ENCODE assay signal across 7 cellular contexts in the genomic region with DNA sequence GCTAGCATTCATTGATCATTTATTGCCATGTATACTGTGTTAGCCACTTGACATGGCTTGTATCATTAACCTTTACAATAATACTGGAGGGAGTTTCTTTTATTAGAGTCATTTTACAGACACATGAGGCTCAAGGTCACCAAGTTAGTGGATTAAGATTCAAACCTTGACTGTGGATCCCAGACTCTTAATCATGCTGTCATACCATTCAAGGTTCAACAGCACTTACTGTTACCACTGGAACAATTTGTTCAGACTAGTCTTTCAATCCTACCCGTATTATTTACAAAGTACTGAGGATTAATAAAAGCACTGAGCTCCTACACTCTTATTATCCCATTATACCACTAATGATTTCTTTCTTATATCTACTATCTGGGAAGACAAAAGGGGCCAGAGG. TPM values are rescaled to one million over a fixed set of nuclear protein-coding genes. Genes with fewer than 3 reads are reported as not detected.
DNase-seq lines count a peak whose midpoint lies in the region; ATAC-seq lines count a peak whose summit lies in the region.

No MANE protein-coding gene starts in this region.

- WGBS in HUES64, result 88% methylated on average over 1 of the region's 1 CpG

- ATAC-seq in GM21529 (IDR thresholded peaks at IDR 0.05; ENCODE audit: unreplicated experiment), result no peak

- H3K36me3 Mint-ChIP-seq in activated T-helper 1 cell treated with anti-CD3 and anti-CD28 coated beads, Interleukin-12 subunit alpha, Interleukin-12 subunit beta, Interleukin-2, Interleukin-4 antibody, amounts not matched to agents 30 ng/mL and 10 ng/mL and 1 ng/mL, durations not matched to agents 14 hours and 24 hours and 36 hours (ENCODE audit: low read depth), result peaks cover 37% of the 10 kb centered on the region

- H3K4me1 ChIP-seq in HUES64 (ENCODE audit: insufficient read depth, low read length) (peaks cover 11% of the 10 kb centered on the region), iPS-20b (ENCODE audit: insufficient read depth, low read length) (peaks cover 3% of the 10 kb centered on the region; the same call in 1 of the 2 replicates), subcutaneous abdominal adipose tissue (ENCODE audit: control insufficient read depth in 5 of 5, insufficient read depth in 5 of 5, low read length in 5 of 5) (peaks cover 0 to 23% (median 19%) of the 10 kb centered on the region in 5 donors)

- H3K9me3 ChIP-seq in HUES64 (ENCODE audit: insufficient read depth, low read depth, low read length), result no peaks in the 10 kb centered on the region
- H3K9me3 ChIP-seq in iPS-20b (ENCODE audit: insufficient read depth, low read depth, low read length), result no peaks in the 10 kb centered on the region
- H3K9me3 ChIP-seq in subcutaneous abdominal adipose tissue (ENCODE audit: control insufficient read depth in 5 of 5, low read length in 5 of 5), result no peaks in the 10 kb centered on the region

- peak overlapping the region; percentile 84 for H3K4me3 ChIP-seq in HUES64 (ENCODE audit: low read length)
- peak overlapping the region; percentile 98 for H3K4me3 ChIP-seq in iPS-20b (ENCODE audit: low read length)
- peak overlapping the region; percentile 64 to 87 (median 84) for H3K4me3 ChIP-seq in subcutaneous abdominal adipose tissue (ENCODE audit: low read depth in 1 of 5, low read length in 5 of 5)

- H3K9ac ChIP-seq in HUES64 (ENCODE audit: low read depth, low read length) (peak overlapping the region; percentile 71; the same call in 1 of the 2 replicates), iPS-20b (ENCODE audit: low read depth, low read length) (peak overlapping the region; percentile 91; the same call in 1 of the 2 replicates), subcutaneous abdominal adipose tissue (ENCODE audit: low read length in 5 of 5) (peak overlapping the region in 4 of 5 donors; percentile 59 to 89 (median 68))

- H3K36me3 ChIP-seq in HUES64 (ENCODE audit: insufficient read depth, low read length), result peaks cover 42% of the 10 kb centered on the region
- peaks cover 41% of the 10 kb centered on the region for H3K36me3 ChIP-seq in iPS-20b (ENCODE audit: insufficient read depth, low read depth, low read length)
- peaks cover 22 to 32% (median 31%) of the 10 kb centered on the region in 5 donors for H3K36me3 ChIP-seq in subcutaneous abdominal adipose tissue (ENCODE audit: control insufficient read depth in 5 of 5, insufficient read depth in 5 of 5, low read length in 5 of 5)

- intact Hi-C loops in activated T-helper 1 cell treated with anti-CD3 and anti-CD28 coated beads, Interleukin-12 subunit alpha, Interleukin-12 subunit beta, Interleukin-2, Interleukin-4 antibody, amounts not matched to agents 30 ng/mL and 10 ng/mL and 1 ng/mL, durations not matched to agents 14 hours and 24 hours and 36 hours (cut with micrococcal nuclease), result loop anchor here (2.0 kb wide), 4 partner anchors 47 to 1871 kb away; no protein-coding TSS in a partner anchor

- peak overlapping the region; percentile 91 for H3K4me3 Mint-ChIP-seq in activated T-helper 1 cell treated with anti-CD3 and anti-CD28 coated beads, Interleukin-12 subunit alpha, Interleukin-12 subunit beta, Interleukin-2, Interleukin-4 antibody, amounts not matched to agents 30 ng/mL and 10 ng/mL and 1 ng/mL, durations not matched to agents 14 hours and 24 hours and 36 hours

- DNase-seq in activated T-helper 1 cell treated with anti-CD3 and anti-CD28 coated beads, Interleukin-12 subunit alpha, Interleukin-12 subunit beta, Interleukin-2, Interleukin-4 antibody, amounts not matched to agents 30 ng/mL and 10 ng/mL and 1 ng/mL, durations not matched to agents 14 hours and 24 hours and 36 hours (ENCODE audit: low spot score), result no peak
- DNase-seq in activated effector memory CD4-positive, alpha-beta T cell treated with Interleukin-2 at 50 U/mL for 16 hours, result no peak
- no peak for DNase-seq in NCI-H446 (lab: John Stamatoyannopoulos, UW)

- peak overlapping the region; percentile 96 for H3K27ac Mint-ChIP-seq in activated T-helper 1 cell treated with anti-CD3 and anti-CD28 coated beads, Interleukin-12 subunit alpha, Interleukin-12 subunit beta, Interleukin-2, Interleukin-4 antibody, amounts not matched to agents 30 ng/mL and 10 ng/mL and 1 ng/mL, durations not matched to agents 14 hours and 24 hours and 36 hours

- H3K27me3 ChIP-seq in HUES64 (ENCODE audit: insufficient read depth, low read length), result no peaks in the 10 kb centered on the region
- H3K27me3 ChIP-seq in iPS-20b (ENCODE audit: insufficient read depth, low read length), result no peaks in the 10 kb centered on the region
- H3K27me3 ChIP-seq in subcutaneous abdominal adipose tissue (ENCODE audit: control insufficient read depth in 5 of 5, insufficient read depth in 4 of 5, low read length in 5 of 5), result no peaks in the 10 kb centered on the region

- no peaks in the 10 kb centered on the region for H3K9me3 Mint-ChIP-seq in activated T-helper 1 cell treated with anti-CD3 and anti-CD28 coated beads, Interleukin-12 subunit alpha, Interleukin-12 subunit beta, Interleukin-2, Interleukin-4 antibody, amounts not matched to agents 30 ng/mL and 10 ng/mL and 1 ng/mL, durations not matched to agents 14 hours and 24 hours and 36 hours

- H3K27me3 Mint-ChIP-seq in activated T-helper 1 cell treated with anti-CD3 and anti-CD28 coated beads, Interleukin-12 subunit alpha, Interleukin-12 subunit beta, Interleukin-2, Interleukin-4 antibody, amounts not matched to agents 30 ng/mL and 10 ng/mL and 1 ng/mL, durations not matched to agents 14 hours and 24 hours and 36 hours (ENCODE audit: insufficient read depth), result peaks cover 2% of the 10 kb centered on the region

- peaks cover 49% of the 10 kb centered on the region for H3K4me1 Mint-ChIP-seq in activated T-helper 1 cell treated with anti-CD3 and anti-CD28 coated beads, Interleukin-12 subunit alpha, Interleukin-12 subunit beta, Interleukin-2, Interleukin-4 antibody, amounts not matched to agents 30 ng/mL and 10 ng/mL and 1 ng/mL, durations not matched to agents 14 hours and 24 hours and 36 hours (ENCODE audit: low read depth)

- H3K27ac ChIP-seq in HUES64 (ENCODE audit: low read depth, low read length), result no peak overlapping the region
- H3K27ac ChIP-seq in iPS-20b (ENCODE audit: low read length), result no peak overlapping the region
- peak overlapping the region; percentile 74 for H3K27ac ChIP-seq in subcutaneous abdominal adipose tissue (ENCODE audit: low read depth, low read length)

RNA-seq across cellular contexts. Expression of a gene that starts 1.2 kb away (rescaled TPM):
- polyA plus RNA-seq in HUES64 (2013, experiment 1 of 2), result 53.9 TPM
- 71.1 TPM for polyA plus RNA-seq in HUES64 (2013, experiment 2 of 2)
- total RNA-seq in activated T-helper 1 cell treated with anti-CD3 and anti-CD28 coated beads, Interleukin-12 subunit alpha, Interleukin-12 subunit beta, Interleukin-2, Interleukin-4 antibody, amounts not matched to agents 30 ng/mL and 10 ng/mL and 1 ng/mL, durations not matched to agents 14 hours and 24 hours and 36 hours, result 62.2 and 70.7 TPM in 2 replicates

RNA-seq across cellular contexts. Expression of a gene that starts 15.6 kb away (rescaled TPM):
- polyA plus RNA-seq in HUES64 (2013, experiment 1 of 2), result 0.50 TPM
- polyA plus RNA-seq in HUES64 (2013, experiment 2 of 2), result 1.6 TPM
- 1.0 and 1.2 TPM in 2 replicates for total RNA-seq in activated T-helper 1 cell treated with anti-CD3 and anti-CD28 coated beads, Interleukin-12 subunit alpha, Interleukin-12 subunit beta, Interleukin-2, Interleukin-4 antibody, amounts not matched to agents 30 ng/mL and 10 ng/mL and 1 ng/mL, durations not matched to agents 14 hours and 24 hours and 36 hours

RNA-seq across cellular contexts. Expression of a gene that starts 26.8 kb away (rescaled TPM):
- polyA plus RNA-seq in HUES64 (2013, experiment 1 of 2), result 3.2 TPM
- 3.2 TPM for polyA plus RNA-seq in HUES64 (2013, experiment 2 of 2)
- 0.24 TPM in 1 of 2 replicates, not detected in the other for total RNA-seq in activated T-helper 1 cell treated with anti-CD3 and anti-CD28 coated beads, Interleukin-12 subunit alpha, Interleukin-12 subunit beta, Interleukin-2, Interleukin-4 antibody, amounts not matched to agents 30 ng/mL and 10 ng/mL and 1 ng/mL, durations not matched to agents 14 hours and 24 hours and 36 hours
